21 cellular contexts compared by ENCODE assay signal in genomic region chr4:114606240-114606639, GRCh38. TPM values are rescaled to one million over a fixed set of nuclear protein-coding genes. Genes with fewer than 3 reads are reported as not detected.
DNase-seq lines count a peak whose midpoint lies in the region; ATAC-seq, FAIRE-seq and TF ChIP-seq lines count a peak whose summit lies in the region.
"Had no signal": no experiment of that assay in that cellular context is flagged by ENCODE, and none has a peak within 500 bp of the region (broad histone marks: within the 10 kb centered on the region; RNA-seq: fewer than 3 reads in every experiment).

No MANE protein-coding gene starts in this region.

- no peaks in the 10 kb centered on the region for H3K36me3 ChIP-seq in H1 (ENCODE audit: control insufficient read depth in 2 of 4, insufficient read depth in 4 of 4, low read length in 3 of 4)
- H3K36me3 ChIP-seq in stomach = no peaks in the 10 kb centered on the region
- H3K36me3 ChIP-seq: esophagus muscularis mucosa, heart right ventricle, spleen had no signal

- H3K9me3 ChIP-seq in H1 (ENCODE audit: insufficient read depth in 2 of 2, low read depth in 1 of 2, low read length in 1 of 2) = no peaks in the 10 kb centered on the region
- no peaks in the 10 kb centered on the region for H3K9me3 ChIP-seq in stomach
- H3K9me3 ChIP-seq: esophagus muscularis mucosa, heart right ventricle, spleen had no signal

- no peak overlapping the region for H3K27ac ChIP-seq in H1 (ENCODE audit: low read depth, low read length)
- peak overlapping the region in 4 of 5 donors; percentile 13 to 63 (median 38) for H3K27ac ChIP-seq in stomach
- H3K27ac ChIP-seq: coronary artery, esophagus muscularis mucosa, heart right ventricle, spleen had no signal

- no peaks in the 10 kb centered on the region for H4K20me1 ChIP-seq in H1 (replicated peaks in 1 of 2; ENCODE audit: control insufficient read depth in 1 of 2, insufficient read depth in 2 of 2, low read length in 2 of 2)

- H2BK120ac ChIP-seq in H1 (replicated peaks; ENCODE audit: low read depth, low read length) = no peak overlapping the region

- POLR2A ChIA-PET in H1 (lab: Charles Lee; ENCODE audit: partially characterized antibody) = interaction anchor here (1.2 to 2.0 kb wide), 3 partner anchors 8 to 112 kb away, joined by 4 to 8 read pairs (median 7); partner anchors contain the start of gene UGT8

- H3K23ac ChIP-seq in H1 (ENCODE audit: insufficient read length) = no peak overlapping the region

- no peaks in the 10 kb centered on the region; the same call in 1 of the 2 replicates for H3K23me2 ChIP-seq in H1 (ENCODE audit: low read depth, low read length)

- H3K4ac ChIP-seq in H1 (replicated peaks; ENCODE audit: insufficient read length, low read depth, low read length) = no peak overlapping the region

- no peak overlapping the region for H3K14ac ChIP-seq in H1 (ENCODE audit: insufficient read length)

- CTCF ChIA-PET in H1 (lab: Charles Lee; ENCODE audit: partially characterized antibody) = interaction anchor here (1.4 kb wide), 1 partner anchor 112 kb away, joined by 3 read pairs; no protein-coding TSS in a partner anchor

- H3K4me3 ChIP-seq in H1 (ENCODE audit: extremely low read depth in 1 of 4, insufficient read depth in 2 of 4, low read depth in 3 of 4, low read length in 4 of 4) (no peak overlapping the region), stomach (no peak overlapping the region)
- H3K4me3 ChIP-seq: coronary artery, esophagus muscularis mucosa, heart right ventricle, K562, spleen had no signal

- peak; percentile 93 for DNase-seq in HT-29 (ENCODE audit: low spot score)
- DNase-seq in NCI-H345 (lab: John Stamatoyannopoulos, UW) = peak; percentile 81
- DNase-seq in H1 (ENCODE audit: low read depth in 1 of 2, low spot score in 2 of 2) = no peak
- no peak for DNase-seq in stomach
- DNase-seq in GM13976 (ENCODE audit: low spot score) = no peak
- DNase-seq in stimulated activated CD4-positive, alpha-beta T cell treated with anti-CD3 and anti-CD28 coated beads, Interleukin-4, amount 100 ng/mL, for 4 hours = no peak
- DNase-seq in omental fat pad (ENCODE audit: low spot score) = no peak
- DNase-seq: activated CD8-positive, alpha-beta T cell treated with anti-CD3 and anti-CD28 coated beads, Interleukin-2, amount 10 ng/mL, durations not matched to agents 7 days and 5 days; activated effector memory CD4-positive, alpha-beta T cell treated with anti-CD3 and anti-CD28 coated beads, Interleukin-2, amount 50 U/mL, for 16 hours; anterior cingulate cortex; heart right ventricle; HFFc6; NCI-H1694; spleen; stimulated activated naive CD8-positive, alpha-beta T cell treated with anti-CD3 and anti-CD28 coated beads, Interleukin-15, Interleukin-2, amounts not matched to agents 100 U/mL and 50 U/mL, for 24 hours had no signal

- TF ChIP-seq CTCF in H1 (IDR thresholded peaks at IDR 0.05; ENCODE audit: control extremely low read depth in 1 of 3, insufficient read depth in 1 of 3, low read depth in 1 of 3, low read length in 3 of 3) (no peak), stomach (IDR thresholded peaks at IDR 0.05) (no peak), GM13976 (IDR thresholded peaks at IDR 0.05; ENCODE audit: borderline replicate concordance, control extremely low read depth, extremely low read depth, insufficient read depth, missing control alignments) (no peak), omental fat pad (IDR thresholded peaks at IDR 0.05) (no peak)

- TF ChIP-seq POLR2A in H1 (IDR thresholded peaks at IDR 0.05; ENCODE audit: control extremely low read depth in 1 of 2, low read depth in 2 of 2, low read length in 2 of 2) = no peak
- TF ChIP-seq POLR2A in stomach (IDR thresholded peaks at IDR 0.05) = no peak

- 52% methylated on average over 2 of the region's 2 CpGs; no CpG with 5 or more reads in 1 of the 2 experiments for WGBS in H1 (ENCODE audit: extremely low coverage in 1 of 2, insufficient coverage in 1 of 2, insufficient read length in 1 of 2, insufficient replicate concordance in 2 of 2, low coverage in 1 of 2, low lambda C conversion rate in 2 of 2, missing lambda C conversion rate in 1 of 2), 2 experiments
- 40 to 77% (median 52%) methylated on average over 2 of the region's 2 CpGs for WGBS in stomach, 5 donors

- H3K4me1 ChIP-seq in H1 (replicated peaks in 1 of 4; ENCODE audit: control insufficient read depth in 3 of 4, insufficient read depth in 4 of 4, low read length in 3 of 4) (peaks cover 0 to 3% (median 0%) of the 10 kb centered on the region in 4 experiments; a peak in 1 of 7 replicates), stomach (peaks cover 0 to 9% (median 3%) of the 10 kb centered on the region in 4 donors)
- H3K4me1 ChIP-seq: esophagus muscularis mucosa, heart right ventricle had no signal

- H2BK12ac ChIP-seq in H1 (ENCODE audit: low read depth, low read length) = no peak overlapping the region

- in situ Hi-C loops in GM13976 (cut with MboI; ENCODE audit: low sequenced_read_pairs, unreplicated experiment) = no loop called here

- intact Hi-C loops in stomach (cut with DNase I; ENCODE audit: low total_unique reads) = no loop called here

- H3K9ac ChIP-seq in H1 (replicated peaks in 1 of 4; ENCODE audit: extremely low read depth in 1 of 4, low read depth in 3 of 4, low read length in 3 of 4) = no peak overlapping the region

- no peaks in the 10 kb centered on the region; the same call in 1 of the 2 replicates for H3K79me1 ChIP-seq in H1 (ENCODE audit: low read depth, low read length)

- no peak overlapping the region for H4K5ac ChIP-seq in H1 (ENCODE audit: insufficient read length, low read depth, low read length)

- H2BK5ac ChIP-seq in H1 (ENCODE audit: low read depth, low read length) = no peak overlapping the region

- no peak for ATAC-seq in GM21576 (IDR thresholded peaks at IDR 0.05; ENCODE audit: unreplicated experiment)
- ATAC-seq in omental fat pad (ENCODE audit: low FRiP score) = no peak
- ATAC-seq: activated CD8-positive, alpha-beta T cell treated with anti-CD3 and anti-CD28 coated beads, Interleukin-2, amount 10 ng/mL, durations not matched to agents 7 days and 5 days; heart right ventricle; K562; left lobe of liver; stimulated activated naive CD8-positive, alpha-beta T cell treated with anti-CD3 and anti-CD28 coated beads, Interleukin-15, Interleukin-2, amounts not matched to agents 100 U/mL and 50 U/mL, for 24 hours had no signal

- TF ChIP-seq RAD21 in H1 (IDR thresholded peaks at IDR 0.05 in 1 of 2, conservative IDR thresholded peaks at IDR 0.05 in 1 of 2; ENCODE audit: low read depth in 2 of 2, low read length in 2 of 2) = no peak

- H3K79me2 ChIP-seq in H1 (ENCODE audit: control insufficient read depth in 1 of 2, insufficient read depth in 2 of 2, low read length in 2 of 2) = peaks cover 6 to 81% of the 10 kb centered on the region in 2 experiments; a peak in 3 of 4 replicates

- H3K4me2 ChIP-seq in H1 (ENCODE audit: insufficient read depth in 1 of 2, low read depth in 2 of 2, low read length in 2 of 2) = no peak overlapping the region

- H3K56ac ChIP-seq in H1 (replicated peaks; ENCODE audit: insufficient read length, low read depth, low read length) = no peak overlapping the region

- no peak overlapping the region for H2AFZ ChIP-seq in H1 (ENCODE audit: low read length)

- H2BK15ac ChIP-seq in H1 (ENCODE audit: low read length) = no peak overlapping the region

- H2AK5ac ChIP-seq in H1 (ENCODE audit: low read depth, low read length) = no peak overlapping the region

- TF ChIP-seq EP300 in H1 (IDR thresholded peaks at IDR 0.05; ENCODE audit: borderline replicate concordance in 1 of 2, low read depth in 2 of 2, low read length in 2 of 2) (no peak), stomach (IDR thresholded peaks at IDR 0.05) (no peak)

- no peak overlapping the region for H2BK20ac ChIP-seq in H1 (ENCODE audit: low read length)

- no peaks in the 10 kb centered on the region for H3K27me3 ChIP-seq in H1 (replicated peaks in 1 of 4; ENCODE audit: control insufficient read depth in 3 of 4, extremely low read depth in 1 of 4, insufficient read depth in 3 of 4, low read length in 3 of 4)
- no peaks in the 10 kb centered on the region for H3K27me3 ChIP-seq in stomach
- H3K27me3 ChIP-seq: esophagus muscularis mucosa, spleen had no signal

- no peak overlapping the region for H4K8ac ChIP-seq in H1 (ENCODE audit: extremely low read depth, insufficient read depth, low read length)

- H3K18ac ChIP-seq in H1 (ENCODE audit: extremely low read depth, low read length) = no peak overlapping the region

- FAIRE-seq in H1 (lab: Jason Lieb, UNC) = peak; percentile 72
- FAIRE-seq: K562 had no signal

- H4K91ac ChIP-seq in H1 (replicated peaks; ENCODE audit: insufficient read length, low read length) = no peak overlapping the region

TF ChIP-seq in H1, 55 proteins besides CTCF, POLR2A, EP300 and RAD21 (continues in another document):
- TF ChIP-seq HDAC2 (IDR thresholded peaks at IDR 0.05; ENCODE audit: borderline replicate concordance in 1 of 2, low read depth in 2 of 2, low read length in 2 of 2) (no peak; a peak in 2 of 4 replicates), RNF2 (IDR thresholded peaks at IDR 0.05; ENCODE audit: borderline replicate concordance, low read depth, low read length, missing control alignments, poor library complexity, severe bottlenecking) (no peak), CTBP2 (IDR thresholded peaks at IDR 0.05; ENCODE audit: borderline replicate concordance, insufficient read depth, insufficient read length, low read length) (no peak), SRF (IDR thresholded peaks at IDR 0.05; ENCODE audit: low read depth, low read length) (no peak), SP1 (IDR thresholded peaks at IDR 0.05; ENCODE audit: low read depth, low read length) (peak; percentile 58; the same call in 1 of the 2 replicates), SIN3A (conservative IDR thresholded peaks at IDR 0.05 in 1 of 2, IDR thresholded peaks at IDR 0.05 in 1 of 2; ENCODE audit: low read depth in 1 of 2, low read length in 2 of 2) (no peak)

RNA-seq across cellular contexts. Expression of gene UGT8, which starts 7.6 kb away (rescaled TPM):
- total RNA-seq in HT-29 (2014; rRNA removed; shearing (Covaris generic)) = 36.0 and 36.2 TPM in 2 replicates
- total RNA-seq in H1 (2021; fragmentation: NEBNext Ultra II Directional; extraction: Animal tissue kit (Norgen Biotek cat#: 25700)) = 24.0 and 26.9 TPM in 2 replicates
- polyA plus RNA-seq in H1 (2011; rRNA removed) (11.0 and 16.9 TPM in 2 replicates), stomach (1 to 10 TPM; 1.2 to 4.9 (median 1.6) TPM)
- 16.3 TPM for polyA plus RNA-seq in H1 (2011; cell fraction: cytosol; rRNA removed)
- 11.3 TPM for polyA plus RNA-seq in H1 (2011; cell fraction: nucleus; rRNA removed)
- polyA plus RNA-seq in H1 (2012, experiment 1 of 2) = 15.1 to 19.6 TPM (median 17.3 TPM) in 4 replicates
- 2.2 TPM for polyA plus RNA-seq in H1 (2012, experiment 2 of 2)
- 23.9 TPM for polyA plus RNA-seq in H1 (2013, experiment 1 of 2)
- polyA plus RNA-seq in H1 (2013, experiment 2 of 2) = 23.1 TPM
- polyA minus RNA-seq in H1 (2011; rRNA and poly(A)+ RNA removed) = 71.4 and 85.3 TPM in 2 replicates
- 25.3 TPM for polyA minus RNA-seq in H1 (2011; cell fraction: cytosol; rRNA and poly(A)+ RNA removed)
- polyA minus RNA-seq in H1 (2011; cell fraction: nucleus; rRNA and poly(A)+ RNA removed) = 75.0 TPM
- total RNA-seq in stomach (10 to 100 TPM in 4 of 5 donors, 1 to 10 TPM in 1; 2.3 to 42.6 (median 24.0) TPM), omental fat pad (under 1 TPM in 2 of 4 donors, not detected in 2; 0.12 to 0.19 TPM)
- total RNA-seq: activated CD8-positive, alpha-beta T cell treated with anti-CD3 and anti-CD28 coated beads, Interleukin-2, amount 10 ng/mL, durations not matched to agents 7 days and 5 days; HFFc6 had no signal
- polyA plus RNA-seq: BJ had no signal

Comparison
In these comparisons a context has a peak if more than half of its experiments do, and no peak if none do; other contexts are left out.
1. DNase-seq: peak in HT-29 (single experiment) and NCI-H345 (single experiment); none in H1 (0 of 2), stomach (single experiment), GM13976 (single experiment), stimulated activated CD4-positive, alpha-beta T cell treated with anti-CD3 and anti-CD28 coated beads, Interleukin-4, amount 100 ng/mL, for 4 hours (0 of 2) and omental fat pad (single experiment).